ENCODE assay signal across 11 cellular contexts in genomic region chr5:152730176-152730575, GRCh38.
"Had no signal": no experiment of that assay in that cellular context is flagged by ENCODE, and none has a peak within 500 bp of the region (broad histone marks: within the 10 kb centered on the region; RNA-seq: fewer than 3 reads in every experiment).

No MANE protein-coding gene starts in this region.

- H3K27ac ChIP-seq: adrenal gland, ascending aorta, body of pancreas, brain microvascular endothelial cell, breast epithelium, cardiac muscle cell had no signal

- H3K36me3 ChIP-seq: adrenal gland, ascending aorta, brain microvascular endothelial cell, cardiac muscle cell had no signal

- H3K9me3 ChIP-seq: body of pancreas had no signal

- H3K4me3 ChIP-seq: adrenal gland, ascending aorta, body of pancreas, breast epithelium, cardiac muscle cell had no signal

- H3K4me1 ChIP-seq: adrenal gland, ascending aorta, body of pancreas, breast epithelium had no signal

- ATAC-seq: activated naive CD4-positive, alpha-beta T cell treated with anti-CD3 and anti-CD28 coated beads, Interleukin-2, amount 50 U/mL, for 72 hours; activated naive CD8-positive, alpha-beta T cell treated with anti-CD3 and anti-CD28 coated beads, Interleukin-2, amount 50 U/mL, for 24 hours; activated T-cell treated with anti-CD3 and anti-CD28 coated beads, Interleukin-2, amount 50 U/mL, for 4 hours; activated T-cell treated with anti-CD3 and anti-CD28 coated beads, Interleukin-2, amount 50 U/mL, for 72 hours; activated T-helper 17 cell treated with anti-CD3 and anti-CD28 coated beads, Interleukin-2, amount 50 U/mL, for 72 hours; body of pancreas had no signal
